ENCODE assay signal across 16 cellular contexts in genomic region chr11:18313985-18314763, GRCh38. TPM values are rescaled to one million over a fixed set of nuclear protein-coding genes. Genes with fewer than 3 reads are reported as not detected.
DNase-seq lines count a peak whose midpoint lies in the region; ATAC-seq, FAIRE-seq and TF ChIP-seq lines count a peak whose summit lies in the region.
"Had no signal": no experiment of that assay in that cellular context is flagged by ENCODE, and none has a peak within 500 bp of the region (broad histone marks: within the 10 kb centered on the region; RNA-seq: fewer than 3 reads in every experiment).

No MANE protein-coding gene starts in this region.

- H3K36me3 ChIP-seq in neutrophil (peaks cover 9% of the 10 kb centered on the region), kidney (ENCODE audit: control insufficient read depth in 1 of 2, insufficient read depth in 2 of 2, low read length in 2 of 2) (peaks cover 10 to 15% of the 10 kb centered on the region in 2 donors)
- H3K36me3 ChIP-seq: colonic mucosa had no signal

- H3K9me3 ChIP-seq in neutrophil (no peaks in the 10 kb centered on the region), kidney (ENCODE audit: control insufficient read depth in 1 of 2, low read length in 2 of 2) (no peaks in the 10 kb centered on the region)
- H3K9me3 ChIP-seq: colonic mucosa had no signal

- TF ChIP-seq CTCF in coronary artery (IDR thresholded peaks at IDR 0.05) (no peak), neutrophil (IDR thresholded peaks at IDR 0.05) (no peak), kidney (IDR thresholded peaks at IDR 0.05; ENCODE audit: borderline replicate concordance, extremely low read depth, insufficient read depth) (no peak)

- no peak for ATAC-seq in GM18870 (IDR thresholded peaks at IDR 0.05; ENCODE audit: unreplicated experiment)
- ATAC-seq in Right ventricle myocardium inferior: no peak
- no peak for ATAC-seq in GM21723 (IDR thresholded peaks at IDR 0.05; ENCODE audit: unreplicated experiment)

- FAIRE-seq in kidney (lab: Jason Lieb, UNC): no peak

- no peaks in the 10 kb centered on the region for H3K27me3 ChIP-seq in neutrophil
- H3K27me3 ChIP-seq: colonic mucosa had no signal

- intact Hi-C loops in kidney (cut with DNase I): no loop called here
- intact Hi-C loops in Right ventricle myocardium inferior (cut with DNase I): no loop called here

- H3K27ac ChIP-seq in coronary artery: peak overlapping the region; percentile 50 to 85
- peak overlapping the region; percentile 51 for H3K27ac ChIP-seq in neutrophil
- H3K27ac ChIP-seq in kidney (ENCODE audit: low read depth in 2 of 2, low read length in 2 of 2): no peak overlapping the region
- H3K27ac ChIP-seq: colonic mucosa had no signal

- DNase-seq in EH (ENCODE audit: low read depth): peak; percentile 57
- DNase-seq in OCI-M1 (lab: John Stamatoyannopoulos, UW): peak; percentile 7
- no peak for DNase-seq in coronary artery (ENCODE audit: low spot score)
- DNase-seq in kidney: no peak
- DNase-seq in Right ventricle myocardium inferior (ENCODE audit: missing footprints): no peak
- DNase-seq: activated CD4-positive, alpha-beta T cell treated with anti-CD3 and anti-CD28 coated beads, Interleukin-2, amount 50 U/mL, for 4 hours; activated gamma-delta T cell; colonic mucosa; NCI-H526 had no signal

- H3K4me1 ChIP-seq in neutrophil (ENCODE audit: control insufficient read depth in 1 of 2, insufficient read depth in 1 of 2, low read depth in 1 of 2, low read length in 1 of 2): peaks cover 0 to 16% of the 10 kb centered on the region in 2 experiments
- H3K4me1 ChIP-seq in kidney (ENCODE audit: control insufficient read depth in 1 of 2, insufficient read depth in 1 of 2, low read depth in 1 of 2, low read length in 2 of 2): peaks cover 3 to 8% of the 10 kb centered on the region in 2 donors
- H3K4me1 ChIP-seq: colonic mucosa had no signal

- H3K4me3 ChIP-seq in coronary artery (no peak overlapping the region), neutrophil (ENCODE audit: low read depth in 1 of 2, low read length in 1 of 2) (no peak overlapping the region), kidney (ENCODE audit: low read length in 2 of 2) (no peak overlapping the region)
- H3K4me3 ChIP-seq: colonic mucosa had no signal

- H3K9ac ChIP-seq in kidney (ENCODE audit: low read length in 2 of 2): no peak overlapping the region

RNA-seq across cellular contexts. Expression of gene HPS5, which starts 7.8 kb away (rescaled TPM):
- total RNA-seq in kidney (17.2 TPM), Right ventricle myocardium inferior (10.5 TPM)
- 7.7 TPM for polyA plus RNA-seq in kidney (ENCODE audit: insufficient read depth, low read depth, low replicate concordance)

RNA-seq across cellular contexts. Expression of gene GTF2H1, which starts 8.2 kb away (rescaled TPM):
- 43.2 TPM for total RNA-seq in kidney
- 21.4 TPM for polyA plus RNA-seq in kidney (ENCODE audit: insufficient read depth, low read depth, low replicate concordance)
- 23.9 TPM for total RNA-seq in Right ventricle myocardium inferior

RNA-seq across cellular contexts. Expression of gene SAA1, which starts 48.1 kb away (rescaled TPM):
- total RNA-seq in kidney (192 TPM), Right ventricle myocardium inferior (7.8 TPM)
- 6.4 TPM for polyA plus RNA-seq in kidney (ENCODE audit: insufficient read depth, low read depth, low replicate concordance)
- total RNA-seq: H4, lung microvascular endothelial cell, pulmonary artery endothelial cell, temporal lobe had no signal

Comparison
In these comparisons a context has a peak if more than half of its experiments do, and no peak if none do; other contexts are left out.
1. DNase-seq: peak in EH (single experiment) and OCI-M1 (single experiment); none in coronary artery (single experiment), kidney (single experiment) and Right ventricle myocardium inferior (single experiment).
2. H3K27ac ChIP-seq: peak in coronary artery (2 of 2) and neutrophil (single experiment); none in kidney (0 of 2).
3. RNA of gene SAA1, which starts 48.1 kb away (total RNA-seq): 192 TPM in kidney (single experiment); 7.8 TPM in Right ventricle myocardium inferior (single experiment); every median in the first group is over 10 times any median in the second.